8 cellular contexts compared by ENCODE assay signal in genomic region chr18:74147779-74148542, GRCh38. TPM values are rescaled to one million over a fixed set of nuclear protein-coding genes. Genes with fewer than 3 reads are reported as not detected.
A peak's percentile ranks its signal among the peaks of the same experiment; 100 is the strongest.
DNase-seq lines count a peak whose midpoint lies in the region; ATAC-seq and TF ChIP-seq lines count a peak whose summit lies in the region.

Gene FBXO15 (minus strand): TSS chr18:74147834. CDS start chr18:74147785, 49 bp downstream.
A gene with protein sequence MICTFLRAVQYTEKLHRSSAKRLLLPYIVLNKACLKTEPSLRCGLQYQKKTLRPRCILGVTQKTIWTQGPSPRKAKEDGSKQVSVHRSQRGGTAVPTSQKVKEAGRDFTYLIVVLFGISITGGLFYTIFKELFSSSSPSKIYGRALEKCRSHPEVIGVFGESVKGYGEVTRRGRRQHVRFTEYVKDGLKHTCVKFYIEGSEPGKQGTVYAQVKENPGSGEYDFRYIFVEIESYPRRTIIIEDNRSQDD (plus strand): TSS chr18:74148523. CDS start chr18:74148809, 286 bp downstream.

- ATAC-seq in GM19351 (IDR thresholded peaks at IDR 0.05; ENCODE audit: unreplicated experiment) (peak; percentile 83), HG03520 (IDR thresholded peaks at IDR 0.05; ENCODE audit: unreplicated experiment) (peak; percentile 89)

- no peaks in the 10 kb centered on the region for H3K9me3 Mint-ChIP-seq in activated CD4-positive, alpha-beta T cell treated with anti-CD3 and anti-CD28 coated beads, Interleukin-2, amount 10 ng/mL, durations not matched to agents 7 days and 5 days

- H3K27me3 ChIP-seq in layer of hippocampus (ENCODE audit: control insufficient read depth, insufficient read depth, low read length): no peaks in the 10 kb centered on the region

- CTCF ChIA-PET in activated CD4-positive, alpha-beta T cell treated with anti-CD3 and anti-CD28 coated beads, Interleukin-2, amount 10 ng/mL, durations not matched to agents 7 days and 5 days (lab: Charles Lee): no interaction called here

- DNase-seq in C1 segment of cervical spinal cord (lab: John Stamatoyannopoulos, UW) (peak; percentile 55 to 97 (median 92)), NCI-H526 treated with DMSO at 0.1 percent for 48 hours (lab: John Stamatoyannopoulos, UW) (peak; percentile 95), coronary artery (ENCODE audit: low spot score) (peak; percentile 97)
- DNase-seq in activated CD4-positive, alpha-beta T cell treated with anti-CD3 and anti-CD28 coated beads, Interleukin-2, amount 10 ng/mL, durations not matched to agents 7 days and 5 days: peak; percentile 96
- DNase-seq in stimulated activated CD4-positive, alpha-beta T cell treated with anti-CD3 and anti-CD28 coated beads, Interleukin-1b, Interleukin-23, amount 100 ng/mL, for 24 hours (ENCODE audit: low read depth in 4 of 4, low spot score in 1 of 4): peak; percentile 87 to 93 (median 90)

- H3K36me3 Mint-ChIP-seq in activated CD4-positive, alpha-beta T cell treated with anti-CD3 and anti-CD28 coated beads, Interleukin-2, amount 10 ng/mL, durations not matched to agents 7 days and 5 days (ENCODE audit: low read depth): peaks cover 13% of the 10 kb centered on the region

- no peaks in the 10 kb centered on the region for H3K27me3 Mint-ChIP-seq in activated CD4-positive, alpha-beta T cell treated with anti-CD3 and anti-CD28 coated beads, Interleukin-2, amount 10 ng/mL, durations not matched to agents 7 days and 5 days

- peak within 1 kb of the TSS; percentile 91 to 92 for H3K27ac ChIP-seq in coronary artery
- peak within 1 kb of the TSS; percentile 97 for H3K27ac ChIP-seq in layer of hippocampus (ENCODE audit: low read depth, low read length)

- peaks cover 53% of the 10 kb centered on the region for H3K4me1 Mint-ChIP-seq in activated CD4-positive, alpha-beta T cell treated with anti-CD3 and anti-CD28 coated beads, Interleukin-2, amount 10 ng/mL, durations not matched to agents 7 days and 5 days

- POLR2A ChIA-PET in activated CD4-positive, alpha-beta T cell treated with anti-CD3 and anti-CD28 coated beads, Interleukin-2, amount 10 ng/mL, durations not matched to agents 7 days and 5 days (lab: Charles Lee): interaction anchor here (0.7 kb wide), 1 partner anchor 923 kb away, joined by 4 read pairs; no protein-coding TSS in a partner anchor

- TF ChIP-seq CTCF in coronary artery (IDR thresholded peaks at IDR 0.05): no peak

- H3K4me3 Mint-ChIP-seq in activated CD4-positive, alpha-beta T cell treated with anti-CD3 and anti-CD28 coated beads, Interleukin-2, amount 10 ng/mL, durations not matched to agents 7 days and 5 days: peak within 1 kb of the TSS; percentile 96

- peak within 1 kb of the TSS; percentile 84 for H3K4me3 ChIP-seq in coronary artery

- H3K27ac Mint-ChIP-seq in activated CD4-positive, alpha-beta T cell treated with anti-CD3 and anti-CD28 coated beads, Interleukin-2, amount 10 ng/mL, durations not matched to agents 7 days and 5 days: peak within 1 kb of the TSS; percentile 99

RNA-seq across cellular contexts. Expression of gene FBXO15, which starts in this region (rescaled TPM):
- under 1 TPM; 0.54 to 0.89 TPM for total RNA-seq in activated CD4-positive, alpha-beta T cell treated with anti-CD3 and anti-CD28 coated beads, Interleukin-2, amount 10 ng/mL, durations not matched to agents 7 days and 5 days

RNA-seq across cellular contexts. Expression of the second gene that starts in this region (rescaled TPM):
- 10 to 100 TPM; 23.8 to 24.6 TPM for total RNA-seq in activated CD4-positive, alpha-beta T cell treated with anti-CD3 and anti-CD28 coated beads, Interleukin-2, amount 10 ng/mL, durations not matched to agents 7 days and 5 days

Comparison
In these comparisons a context has a peak if more than half of its experiments do, and no peak if none do; other contexts are left out.
1. Peak in every context shown above with its lines: DNase-seq, ATAC-seq, H3K4me3 ChIP-seq and H3K27ac ChIP-seq.